Comparison of ENCODE assay signal across 8 cellular contexts in genomic region chr7:14682910-14683465, GRCh38.
"Had no signal": no experiment of that assay in that cellular context is flagged by ENCODE, and none has a peak within 500 bp of the region (broad histone marks: within the 10 kb centered on the region; RNA-seq: fewer than 3 reads in every experiment).

No MANE protein-coding gene starts in this region.

- H3K27ac Mint-ChIP-seq: GM23338, HFFc6 had no signal

- H3K9me3 Mint-ChIP-seq: GM23338, H9, HFFc6 had no signal

- DNase-seq: GM23248, GOT3, H7, H9, HFFc6 had no signal

- H3K4me2 ChIP-seq: GM23338 had no signal

- ATAC-seq: GM23338, HCT116 had no signal

- H3K4me3 Mint-ChIP-seq: GM23338, H9, HFFc6 had no signal

- H3K9me3 ChIP-seq: HAP-1 had no signal

- H3K36me3 ChIP-seq: HAP-1 had no signal

- H3K9ac ChIP-seq: GM23248 had no signal

- H3K27ac ChIP-seq: GM23248 had no signal

- H3K4me3 ChIP-seq: GM23248, GM23338, HAP-1 had no signal

- H2AFZ ChIP-seq: GM23248, GM23338 had no signal

- H3K4me1 ChIP-seq: HAP-1 had no signal
